ENCODE assay signal across 1 cellular context in genomic region chr17:31916496-31917064, GRCh38.
TF ChIP-seq lines count a peak whose summit lies in the region.

No MANE protein-coding gene starts in this region.

TF ChIP-seq in H1, 55 proteins besides CTCF, POLR2A, EP300 and RAD21:
- TF ChIP-seq JUND (IDR thresholded peaks at IDR 0.05; ENCODE audit: low read length) = no peak
- no peak for TF ChIP-seq SAP30 (IDR thresholded peaks at IDR 0.05; ENCODE audit: insufficient read depth, insufficient replicate concordance, low read length)
- no peak for TF ChIP-seq CHD7 (IDR thresholded peaks at IDR 0.05; ENCODE audit: insufficient replicate concordance, low read length)
- peak; percentile 28; the same call in 1 of the 2 replicates for TF ChIP-seq E2F6 (IDR thresholded peaks at IDR 0.05)
- no peak for TF ChIP-seq SUZ12 (IDR thresholded peaks at IDR 0.05; ENCODE audit: low read length)
- no peak for TF ChIP-seq TAF7 (optimal IDR thresholded peaks at IDR 0.05; ENCODE audit: borderline replicate concordance, low read depth, low read length)
- no peak for TF ChIP-seq CBX8 (IDR thresholded peaks at IDR 0.05; ENCODE audit: borderline replicate concordance, low read depth, low read length)
- TF ChIP-seq MAX (IDR thresholded peaks at IDR 0.05) = no peak
